18 cellular contexts compared by ENCODE assay signal in the genomic region with DNA sequence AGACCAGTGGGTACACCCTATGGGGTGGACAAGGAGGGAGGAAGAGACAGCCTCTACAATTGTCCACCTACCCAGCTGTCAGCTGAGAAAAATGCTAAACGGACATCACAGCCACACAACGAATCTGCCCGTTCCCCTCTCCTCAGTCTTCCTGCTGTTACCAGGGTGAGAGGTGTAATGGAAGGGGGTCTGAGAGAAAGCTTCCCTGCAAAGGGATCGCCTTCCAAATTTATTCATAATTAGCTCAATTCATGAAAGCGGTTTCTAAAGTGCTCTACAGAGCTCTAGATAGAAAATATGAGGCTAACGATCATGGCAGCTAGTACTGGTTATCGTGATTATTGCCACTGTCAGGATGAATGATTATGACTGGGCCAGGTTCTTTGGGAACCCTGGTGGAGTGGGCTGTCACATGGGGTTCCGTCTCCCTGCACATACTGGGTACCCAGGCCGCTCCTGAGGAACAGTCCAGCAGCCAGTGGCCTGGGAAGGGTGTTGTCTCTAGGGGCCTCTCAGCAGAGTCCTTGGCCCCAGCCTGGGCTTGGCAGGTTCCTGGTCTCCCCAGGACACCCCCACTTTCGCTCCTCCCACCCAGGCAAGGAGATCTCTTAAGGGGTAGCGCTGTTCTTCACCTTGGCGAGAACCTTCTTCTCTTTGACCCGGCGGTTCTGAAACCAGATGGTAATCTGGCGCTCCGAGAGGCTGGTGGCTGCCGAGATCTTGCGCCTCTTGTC. TPM values are rescaled to one million over a fixed set of nuclear protein-coding genes. Genes with fewer than 3 reads are reported as not detected.
"Had no signal": no experiment of that assay in that cellular context is flagged by ENCODE, and none has a peak within 500 bp of the region (broad histone marks: within the 10 kb centered on the region; RNA-seq: fewer than 3 reads in every experiment).

No MANE protein-coding gene starts in this region.

- H3K9me3 ChIP-seq: tibial nerve, vagina had no signal

- H3K4me3 ChIP-seq: tibial nerve had no signal

- H3K36me3 ChIP-seq: tibial nerve, vagina had no signal

- H3K27ac ChIP-seq: tibial nerve had no signal

- DNase-seq: activated CD4-positive, alpha-beta T cell treated with anti-CD3 and anti-CD28 coated beads, Interleukin-2, amount 10 ng/mL, durations not matched to agents 7 days and 5 days; activated CD8-positive, alpha-beta memory T cell treated with anti-CD3 and anti-CD28 coated beads for 24 hours; activated naive CD8-positive, alpha-beta T cell treated with anti-CD3 and anti-CD28 coated beads for 36 hours; amygdala; effector memory CD4-positive, alpha-beta T cell; foreskin melanocyte; immature natural killer cell; stimulated activated CD4-positive, alpha-beta T cell treated with anti-CD3 and anti-CD28 coated beads, Interleukin-1b, Interleukin-23, amount 100 ng/mL, for 48 hours had no signal

- H3K9me3 Mint-ChIP-seq: activated CD4-positive, alpha-beta T cell treated with anti-CD3 and anti-CD28 coated beads, Interleukin-2, amount 10 ng/mL, durations not matched to agents 7 days and 5 days; activated naive CD8-positive, alpha-beta T cell treated with anti-CD3 and anti-CD28 coated beads for 36 hours; central memory CD8-positive, alpha-beta T cell; T-helper 2 cell treated with Interferon-gamma antibody and Interleukin-4, amounts not matched to agents 5 μg/mL and 100 μg/mL, for 36 hours had no signal

- H3K4me3 Mint-ChIP-seq: activated CD4-positive, alpha-beta T cell treated with anti-CD3 and anti-CD28 coated beads, Interleukin-2, amount 10 ng/mL, durations not matched to agents 7 days and 5 days; activated naive CD8-positive, alpha-beta T cell treated with anti-CD3 and anti-CD28 coated beads for 36 hours; central memory CD8-positive, alpha-beta T cell; T-helper 2 cell treated with Interferon-gamma antibody and Interleukin-4, amounts not matched to agents 5 μg/mL and 100 μg/mL, for 36 hours had no signal

- H3K36me3 Mint-ChIP-seq: brain had no signal

- H3K27ac Mint-ChIP-seq: activated naive CD8-positive, alpha-beta T cell treated with anti-CD3 and anti-CD28 coated beads for 36 hours; brain; immature natural killer cell; T-helper 2 cell treated with Interferon-gamma antibody and Interleukin-4, amounts not matched to agents 5 μg/mL and 100 μg/mL, for 36 hours had no signal

RNA-seq across cellular contexts. Expression of a gene that starts 2.2 kb away (rescaled TPM):
- total RNA-seq: activated CD4-positive, alpha-beta T cell treated with anti-CD3 and anti-CD28 coated beads, Interleukin-2, amount 10 ng/mL, durations not matched to agents 7 days and 5 days; activated naive CD8-positive, alpha-beta T cell treated with anti-CD3 and anti-CD28 coated beads for 36 hours; osteoblast; pulmonary artery endothelial cell; sciatic nerve; tibial nerve had no signal

RNA-seq across cellular contexts. Expression of a gene that starts 3.4 kb away (rescaled TPM):
- total RNA-seq: activated CD4-positive, alpha-beta T cell treated with anti-CD3 and anti-CD28 coated beads, Interleukin-2, amount 10 ng/mL, durations not matched to agents 7 days and 5 days; activated naive CD8-positive, alpha-beta T cell treated with anti-CD3 and anti-CD28 coated beads for 36 hours; lower leg skin; osteoblast; pulmonary artery endothelial cell; sciatic nerve; tibial nerve; vagina had no signal

RNA-seq across cellular contexts. Expression of a gene that starts 4.0 kb away (rescaled TPM):
- total RNA-seq: activated CD4-positive, alpha-beta T cell treated with anti-CD3 and anti-CD28 coated beads, Interleukin-2, amount 10 ng/mL, durations not matched to agents 7 days and 5 days; activated naive CD8-positive, alpha-beta T cell treated with anti-CD3 and anti-CD28 coated beads for 36 hours; lower leg skin; osteoblast; pulmonary artery endothelial cell; sciatic nerve; subcutaneous adipose tissue; tibial nerve had no signal
